9 cellular contexts compared by ENCODE assay signal in the genomic region with DNA sequence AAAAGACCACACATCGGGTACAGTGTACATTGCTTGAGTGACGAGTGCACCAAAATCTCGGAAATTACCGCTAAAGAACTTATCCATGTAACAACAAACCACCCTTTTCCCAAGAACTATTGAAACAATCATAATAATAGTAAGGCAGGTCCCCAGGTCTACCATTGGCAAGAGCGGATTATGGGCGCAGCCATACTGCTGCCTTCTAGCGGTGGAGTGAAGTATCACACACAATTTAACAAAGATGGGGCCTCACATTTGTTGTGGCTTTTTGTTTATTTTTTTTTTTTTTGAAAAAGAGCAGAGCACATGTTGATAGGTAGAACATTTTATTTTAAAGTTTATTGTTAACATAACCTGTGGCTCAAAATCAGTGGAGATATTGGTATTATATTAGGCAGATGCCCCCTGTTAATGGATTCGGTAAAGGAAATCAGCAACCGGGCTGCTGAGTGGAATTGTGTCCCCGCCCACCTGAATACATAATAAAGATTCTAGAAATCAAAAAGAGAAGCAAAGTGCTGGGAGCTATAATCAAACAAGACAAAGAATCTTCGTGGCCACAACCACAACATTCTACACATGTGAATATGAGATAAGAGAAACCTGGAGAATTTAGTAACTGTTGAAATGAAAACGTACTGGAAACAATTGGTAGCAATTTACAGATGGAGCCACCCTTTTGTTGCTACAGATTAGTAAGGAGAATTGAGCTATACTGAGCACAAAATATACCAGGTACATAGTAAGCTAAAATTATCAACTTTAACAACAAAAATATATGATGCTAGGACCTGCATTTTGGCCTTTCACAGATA.
DNase-seq lines count a peak whose midpoint lies in the region; ATAC-seq and TF ChIP-seq lines count a peak whose summit lies in the region.
"Had no signal": no experiment of that assay in that cellular context is flagged by ENCODE, and none has a peak within 500 bp of the region (broad histone marks: within the 10 kb centered on the region; RNA-seq: fewer than 3 reads in every experiment).

No MANE protein-coding gene starts in this region.

- TF ChIP-seq CTCF in astrocyte of the spinal cord (IDR thresholded peaks at IDR 0.05; ENCODE audit: low read depth, low read length) = peak; percentile 43
- TF ChIP-seq CTCF in nephron (IDR thresholded peaks at IDR 0.05; ENCODE audit: unreplicated experiment in 3 of 3) = peak; percentile 28 to 50 (median 31)

- peaks cover 37% of the 10 kb centered on the region for H3K27me3 Mint-ChIP-seq in nephron (ENCODE audit: low read depth)

- in situ Hi-C loops in astrocyte of the spinal cord (cut with HindIII; ENCODE audit: low sequenced_read_pairs) = no loop called here

- peak; percentile 24 for DNase-seq in ELF-1 (ENCODE audit: low read depth, low spot score)
- peak; percentile 33 for DNase-seq in HuH-7.5 (ENCODE audit: low spot score)
- no peak for DNase-seq in astrocyte of the spinal cord (ENCODE audit: low read depth, low spot score)
- DNase-seq in NCI-H1436 treated with DMSO at 0.1 percent for 48 hours (lab: John Stamatoyannopoulos, UW) = no peak
- DNase-seq in NCI-H1417 treated with DMSO at 0.1 percent for 48 hours (lab: John Stamatoyannopoulos, UW) = no peak
- DNase-seq in GM19240 (ENCODE audit: insufficient read length, low spot score) = no peak

- no peaks in the 10 kb centered on the region for H3K4me1 Mint-ChIP-seq in nephron

- no peaks in the 10 kb centered on the region for H3K36me3 Mint-ChIP-seq in nephron (ENCODE audit: low read depth)

- ATAC-seq in HG02623 (IDR thresholded peaks at IDR 0.05; ENCODE audit: unreplicated experiment) = no peak

- no peak overlapping the region for H3K27ac Mint-ChIP-seq in nephron
- H3K27ac Mint-ChIP-seq: IgD-negative memory B cell had no signal

- H3K4me3 Mint-ChIP-seq in nephron = no peak overlapping the region
- H3K4me3 Mint-ChIP-seq: IgD-negative memory B cell had no signal

- no peaks in the 10 kb centered on the region for H3K9me3 Mint-ChIP-seq in nephron

- no peak overlapping the region for H3K4me3 ChIP-seq in astrocyte of the spinal cord (ENCODE audit: low read depth, low read length)

Comparison
In these comparisons a context has a peak if more than half of its experiments do, and no peak if none do; other contexts are left out.
1. DNase-seq: peak in ELF-1 (single experiment) and HuH-7.5 (single experiment); none in astrocyte of the spinal cord (single experiment), NCI-H1436 treated with DMSO at 0.1 percent for 48 hours (single experiment), NCI-H1417 treated with DMSO at 0.1 percent for 48 hours (single experiment) and GM19240 (single experiment).